ENCODE assay signal across 10 cellular contexts in genomic region chr2:237291138-237291792, GRCh38.
DNase-seq lines count a peak whose midpoint lies in the region; ATAC-seq and TF ChIP-seq lines count a peak whose summit lies in the region.
"Had no signal": no experiment of that assay in that cellular context is flagged by ENCODE, and none has a peak within 500 bp of the region (broad histone marks: within the 10 kb centered on the region; RNA-seq: fewer than 3 reads in every experiment).

No MANE protein-coding gene starts in this region.

- peak overlapping the region; percentile 29 for H3K4me3 Mint-ChIP-seq in T-helper 1 cell treated with Interleukin-12 subunit alpha and Interleukin-12 subunit beta and Interleukin-4 antibody, amounts not matched to agents 30 μg/mL and 1 μg/mL, for 36 hours
- H3K4me3 Mint-ChIP-seq in activated T-helper 2 cell treated with anti-CD3 and anti-CD28 coated beads, Interferon-gamma antibody, Interleukin-2, Interleukin-4, amounts not matched to agents 10 μg/mL and 5 μg/mL and 100 μg/mL, durations not matched to agents 14 hours and 24 hours and 36 hours (ENCODE audit: low read depth): no peak overlapping the region

- H3K27ac Mint-ChIP-seq in T-helper 1 cell treated with Interleukin-12 subunit alpha and Interleukin-12 subunit beta and Interleukin-4 antibody, amounts not matched to agents 30 μg/mL and 1 μg/mL, for 36 hours: no peak overlapping the region
- no peak overlapping the region for H3K27ac Mint-ChIP-seq in activated T-helper 2 cell treated with anti-CD3 and anti-CD28 coated beads, Interferon-gamma antibody, Interleukin-2, Interleukin-4, amounts not matched to agents 10 μg/mL and 5 μg/mL and 100 μg/mL, durations not matched to agents 14 hours and 24 hours and 36 hours
- H3K27ac Mint-ChIP-seq: CD4-positive, CD25-positive, alpha-beta regulatory T cell had no signal

- H3K9me3 Mint-ChIP-seq in T-helper 1 cell treated with Interleukin-12 subunit alpha and Interleukin-12 subunit beta and Interleukin-4 antibody, amounts not matched to agents 30 μg/mL and 1 μg/mL, for 36 hours: peaks cover 3% of the 10 kb centered on the region
- no peaks in the 10 kb centered on the region for H3K9me3 Mint-ChIP-seq in activated T-helper 2 cell treated with anti-CD3 and anti-CD28 coated beads, Interferon-gamma antibody, Interleukin-2, Interleukin-4, amounts not matched to agents 10 μg/mL and 5 μg/mL and 100 μg/mL, durations not matched to agents 14 hours and 24 hours and 36 hours

- intact Hi-C loops in adrenal gland (cut with DNase I): no loop called here
- intact Hi-C loops in activated T-helper 2 cell treated with anti-CD3 and anti-CD28 coated beads, Interferon-gamma antibody, Interleukin-2, Interleukin-4, amounts not matched to agents 10 μg/mL and 5 μg/mL and 100 μg/mL, durations not matched to agents 14 hours and 24 hours and 36 hours (cut with micrococcal nuclease): no loop called here

- peak in 1 of 2 donors; percentile 53 for TF ChIP-seq POLR2A in adrenal gland (IDR thresholded peaks at IDR 0.05)

- H3K36me3 ChIP-seq in adrenal gland (replicated peaks in 1 of 2): no peaks in the 10 kb centered on the region

- no peaks in the 10 kb centered on the region for H3K27me3 ChIP-seq in adrenal gland

- 1 to 2% (median 1%) methylated on average over 20 of the region's 20 CpGs for WGBS in adrenal gland, 4 donors

- peaks cover 14 to 31% of the 10 kb centered on the region in 2 donors for H3K4me1 ChIP-seq in adrenal gland (replicated peaks in 1 of 2)

- H3K27ac ChIP-seq in adrenal gland: peak overlapping the region in 4 of 5 donors; percentile 64 to 82 (median 74)
- H3K27ac ChIP-seq: VCaP had no signal

- no peak for TF ChIP-seq CTCF in adrenal gland (IDR thresholded peaks at IDR 0.05)

- peaks cover 32% of the 10 kb centered on the region for H3K27me3 Mint-ChIP-seq in T-helper 1 cell treated with Interleukin-12 subunit alpha and Interleukin-12 subunit beta and Interleukin-4 antibody, amounts not matched to agents 30 μg/mL and 1 μg/mL, for 36 hours (ENCODE audit: low read depth)
- peaks cover 27% of the 10 kb centered on the region for H3K27me3 Mint-ChIP-seq in activated T-helper 2 cell treated with anti-CD3 and anti-CD28 coated beads, Interferon-gamma antibody, Interleukin-2, Interleukin-4, amounts not matched to agents 10 μg/mL and 5 μg/mL and 100 μg/mL, durations not matched to agents 14 hours and 24 hours and 36 hours (ENCODE audit: low read depth)

- no peaks in the 10 kb centered on the region for H3K36me3 Mint-ChIP-seq in T-helper 1 cell treated with Interleukin-12 subunit alpha and Interleukin-12 subunit beta and Interleukin-4 antibody, amounts not matched to agents 30 μg/mL and 1 μg/mL, for 36 hours (ENCODE audit: low read depth)
- no peaks in the 10 kb centered on the region for H3K36me3 Mint-ChIP-seq in activated T-helper 2 cell treated with anti-CD3 and anti-CD28 coated beads, Interferon-gamma antibody, Interleukin-2, Interleukin-4, amounts not matched to agents 10 μg/mL and 5 μg/mL and 100 μg/mL, durations not matched to agents 14 hours and 24 hours and 36 hours (ENCODE audit: low read depth)
- H3K36me3 Mint-ChIP-seq: CD4-positive, CD25-positive, alpha-beta regulatory T cell had no signal

- H3K4me3 ChIP-seq in adrenal gland (peak overlapping the region in 1 of 4 donors; percentile 6), skeletal muscle cell (ENCODE audit: low read depth, low read length) (no peak overlapping the region)

- no peak for ATAC-seq in HG03039 (IDR thresholded peaks at IDR 0.05; ENCODE audit: unreplicated experiment)

- H3K9me3 ChIP-seq in adrenal gland (replicated peaks in 1 of 3): no peaks in the 10 kb centered on the region

- DNase-seq in T-helper 1 cell (no peak), NCI-H510A (lab: John Stamatoyannopoulos, UW) (peak; percentile 93), adrenal gland (peak; percentile 95 to 99 (median 97)), hepatic stellate cell (ENCODE audit: low spot score) (peak; percentile 72), skeletal muscle cell (ENCODE audit: low read depth) (peak; percentile 98)
- no peak for DNase-seq in activated T-helper 2 cell treated with anti-CD3 and anti-CD28 coated beads, Interferon-gamma antibody, Interleukin-2, Interleukin-4, amounts not matched to agents 10 μg/mL and 5 μg/mL and 100 μg/mL, durations not matched to agents 14 hours and 24 hours and 36 hours (ENCODE audit: low spot score)
- DNase-seq: CD4-positive, CD25-positive, alpha-beta regulatory T cell had no signal

- H3K4me1 Mint-ChIP-seq in T-helper 1 cell treated with Interleukin-12 subunit alpha and Interleukin-12 subunit beta and Interleukin-4 antibody, amounts not matched to agents 30 μg/mL and 1 μg/mL, for 36 hours (ENCODE audit: low read depth): peaks cover 4% of the 10 kb centered on the region
- H3K4me1 Mint-ChIP-seq in activated T-helper 2 cell treated with anti-CD3 and anti-CD28 coated beads, Interferon-gamma antibody, Interleukin-2, Interleukin-4, amounts not matched to agents 10 μg/mL and 5 μg/mL and 100 μg/mL, durations not matched to agents 14 hours and 24 hours and 36 hours (ENCODE audit: low read depth): peaks cover 4% of the 10 kb centered on the region

Comparison
In these comparisons a context has a peak if more than half of its experiments do, and no peak if none do; other contexts are left out.
1. DNase-seq: peak in NCI-H510A (single experiment), adrenal gland (7 of 7), hepatic stellate cell (single experiment) and skeletal muscle cell (single experiment); none in T-helper 1 cell (0 of 5) and activated T-helper 2 cell treated with anti-CD3 and anti-CD28 coated beads, Interferon-gamma antibody, Interleukin-2, Interleukin-4, amounts not matched to agents 10 μg/mL and 5 μg/mL and 100 μg/mL, durations not matched to agents 14 hours and 24 hours and 36 hours (single experiment).